ENCODE assay signal across 1 cellular context in genomic region chr7:128878226-128879105, GRCh38.
TF ChIP-seq lines count a peak whose summit lies in the region.

No MANE protein-coding gene starts in this region.

TF ChIP-seq in K562, 482 proteins besides CTCF, POLR2A, EP300 and RAD21:
- TF ChIP-seq ZEB2 (IDR thresholded peaks at IDR 0.05) (peak; percentile 53; the same call in 1 of the 2 replicates), KAT7 (CRISPR knock-in tag; IDR thresholded peaks at IDR 0.05; ENCODE audit: borderline replicate concordance) (no peak), E2F4 (CRISPR knock-in tag; IDR thresholded peaks at IDR 0.05; ENCODE audit: low read depth) (no peak)
